Comparison of ENCODE assay signal across 8 cellular contexts in the genomic region with DNA sequence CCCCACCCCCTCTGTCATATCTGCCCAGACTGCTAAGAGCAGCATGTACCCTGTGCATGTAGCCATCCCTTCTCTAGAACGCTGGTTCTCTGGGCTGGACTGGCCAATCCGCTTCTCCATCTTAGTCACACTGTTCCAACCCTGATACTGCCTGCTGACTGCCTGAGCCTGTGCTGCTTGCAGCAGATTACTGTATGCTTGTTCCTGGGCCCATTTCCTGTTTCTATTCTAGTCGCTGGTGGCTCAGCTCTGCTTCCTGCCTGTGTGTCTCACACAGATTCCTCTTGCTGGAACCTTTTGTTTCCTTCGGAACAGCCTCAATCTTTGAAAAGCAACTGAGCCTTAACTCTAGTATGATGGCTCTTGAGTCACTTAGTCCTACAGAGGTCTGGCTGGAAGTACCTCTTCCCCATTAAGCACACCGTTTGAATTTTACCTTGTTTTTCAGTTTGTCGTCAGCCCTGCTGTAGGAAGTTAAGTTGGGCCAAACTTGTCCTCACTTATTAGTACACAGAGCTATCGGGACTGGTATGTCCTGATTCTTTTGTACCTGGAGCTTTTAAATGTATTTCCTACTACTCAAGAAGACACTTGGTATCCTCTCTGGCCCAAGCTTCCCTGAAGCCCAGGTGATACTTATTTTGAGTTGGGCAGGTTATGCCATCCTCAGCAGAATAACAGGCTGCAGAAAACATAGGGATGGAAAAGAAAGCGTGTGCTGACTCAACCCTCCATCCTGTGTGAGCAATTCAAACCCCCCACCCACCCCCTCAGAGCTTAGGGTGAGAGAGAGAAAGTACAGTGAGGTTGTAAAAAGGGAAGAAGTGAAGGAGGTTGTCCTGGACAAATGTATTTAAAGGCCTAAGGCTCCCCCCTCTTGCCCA. TPM values are rescaled to one million over a fixed set of nuclear protein-coding genes. Genes with fewer than 3 reads are reported as not detected.
DNase-seq lines count a peak whose midpoint lies in the region; ATAC-seq and TF ChIP-seq lines count a peak whose summit lies in the region.

No MANE protein-coding gene starts in this region.

- POLR2A ChIA-PET in WTC11 (lab: Charles Lee): interaction anchor here (1.0 kb wide), 1 partner anchor 51 kb away, joined by 3 read pairs; no protein-coding TSS in a partner anchor

- no peak for TF ChIP-seq CTCF in WTC11 (IDR thresholded peaks at IDR 0.05)

- H3K36me3 Mint-ChIP-seq in WTC11: peaks cover 56% of the 10 kb centered on the region

- CTCF ChIA-PET in WTC11 (lab: Charles Lee): interaction anchor here (1.2 to 1.5 kb wide), 4 partner anchors 44 to 206 kb away, joined by 3 to 4 read pairs (median 3); no protein-coding TSS in a partner anchor

- no peak overlapping the region for H3K4me3 ChIP-seq in MG63

- peak; percentile 50 for DNase-seq in GM04503 (ENCODE audit: low read depth)
- DNase-seq in H4 (ENCODE audit: low spot score): peak; percentile 75
- peak; percentile 82 for DNase-seq in MG63
- DNase-seq in WTC11 (ENCODE audit: low spot score): peak; percentile 62
- peak in 48 of 61 donors; percentile 5 to 84 (median 34) for DNase-seq in caudate nucleus (lab: John Stamatoyannopoulos, UW)
- peak; percentile 88 for DNase-seq in kidney tubule cell (ENCODE audit: low spot score)
- DNase-seq in stimulated activated CD4-positive, alpha-beta T cell treated with anti-CD3 and anti-CD28 coated beads, Interleukin-4, amount 100 ng/mL, for 24 hours: peak; percentile 84
- DNase-seq in NCI-H1105 treated with DMSO at 0.1 percent for 48 hours (lab: John Stamatoyannopoulos, UW): no peak

- H3K4me1 Mint-ChIP-seq in WTC11: peaks cover 28% of the 10 kb centered on the region

- H3K27ac ChIP-seq in caudate nucleus (ENCODE audit: low read depth, low read length): peak overlapping the region; percentile 72

- no peaks in the 10 kb centered on the region for H3K27me3 ChIP-seq in MG63

- no peak overlapping the region for H3K4me3 Mint-ChIP-seq in WTC11

- no peaks in the 10 kb centered on the region for H3K9me3 ChIP-seq in MG63

- no peaks in the 10 kb centered on the region for H3K27me3 Mint-ChIP-seq in WTC11 (ENCODE audit: low read depth)

- peak overlapping the region; percentile 97 for H3K27ac Mint-ChIP-seq in WTC11

- H3K9me3 Mint-ChIP-seq in WTC11: no peaks in the 10 kb centered on the region

- H3K36me3 ChIP-seq in MG63: peaks cover 74% of the 10 kb centered on the region

- ATAC-seq in WTC11: peak; percentile 98

TF ChIP-seq in WTC11, 78 proteins besides CTCF, POLR2A, EP300 and RAD21:
- TF ChIP-seq, protein P1, sequence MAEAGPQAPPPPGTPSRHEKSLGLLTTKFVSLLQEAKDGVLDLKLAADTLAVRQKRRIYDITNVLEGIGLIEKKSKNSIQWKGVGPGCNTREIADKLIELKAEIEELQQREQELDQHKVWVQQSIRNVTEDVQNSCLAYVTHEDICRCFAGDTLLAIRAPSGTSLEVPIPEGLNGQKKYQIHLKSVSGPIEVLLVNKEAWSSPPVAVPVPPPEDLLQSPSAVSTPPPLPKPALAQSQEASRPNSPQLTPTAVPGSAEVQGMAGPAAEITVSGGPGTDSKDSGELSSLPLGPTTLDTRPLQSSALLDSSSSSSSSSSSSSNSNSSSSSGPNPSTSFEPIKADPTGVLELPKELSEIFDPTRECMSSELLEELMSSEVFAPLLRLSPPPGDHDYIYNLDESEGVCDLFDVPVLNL (CRISPR knock-in tag; IDR thresholded peaks at IDR 0.05; ENCODE audit: borderline replicate concordance, low read depth): no peak
- TF ChIP-seq ESRRA (CRISPR knock-in tag; IDR thresholded peaks at IDR 0.05; ENCODE audit: borderline replicate concordance) (no peak), ZNF281 (CRISPR knock-in tag; IDR thresholded peaks at IDR 0.05) (no peak), SMAD4 (CRISPR knock-in tag; IDR thresholded peaks at IDR 0.05) (no peak), NFE2L1 (CRISPR knock-in tag; IDR thresholded peaks at IDR 0.05) (no peak), ZNF423 (CRISPR knock-in tag; IDR thresholded peaks at IDR 0.05) (no peak), ZNF532 (CRISPR knock-in tag; IDR thresholded peaks at IDR 0.05; ENCODE audit: borderline replicate concordance) (no peak), ETV6 (CRISPR knock-in tag; IDR thresholded peaks at IDR 0.05) (peak; percentile 85), TEAD1 (CRISPR knock-in tag; IDR thresholded peaks at IDR 0.05) (0 out of 2 replicates have a peak, but pooled peaks have one; percentile 18), FOXK1 (CRISPR knock-in tag; IDR thresholded peaks at IDR 0.05) (peak; percentile 65; the same call in 1 of the 2 replicates)

RNA-seq across cellular contexts. Expression of gene PIGV, which starts 43.4 kb away (rescaled TPM):
- total RNA-seq in H4 (2014; rRNA removed; shearing (Covaris generic)): 14.5 and 15.2 TPM in 2 replicates
- 10.5 and 11.7 TPM in 2 replicates for total RNA-seq in MG63 (2014; rRNA removed; shearing (Covaris generic); ENCODE audit: low replicate concordance)
- 13.1 to 15.0 TPM (median 13.7 TPM) in 3 replicates for total RNA-seq in WTC11 (2021)

RNA-seq across cellular contexts. Expression of gene ARID1A, which starts 48.5 kb away (rescaled TPM):
- 10.7 and 13.0 TPM in 2 replicates for total RNA-seq in H4 (2014; rRNA removed; shearing (Covaris generic))
- 5.5 and 14.6 TPM in 2 replicates for total RNA-seq in MG63 (2014; rRNA removed; shearing (Covaris generic); ENCODE audit: low replicate concordance)
- 98.0 to 105 TPM (median 103 TPM) in 3 replicates for total RNA-seq in WTC11 (2021)
